ENCODE assay signal across 1 cellular context in genomic region chr11:119222891-119223290, GRCh38.
TF ChIP-seq lines count a peak whose summit lies in the region.

No MANE protein-coding gene starts in this region.

TF ChIP-seq in IMR-90, 13 proteins besides CTCF, POLR2A, EP300 and RAD21:
- TF ChIP-seq RFX5 (IDR thresholded peaks at IDR 0.05; ENCODE audit: low read depth, low read length): no peak
- no peak for TF ChIP-seq NFE2L2 (IDR thresholded peaks at IDR 0.05; ENCODE audit: low read depth, low read length)
- no peak for TF ChIP-seq USF2 (IDR thresholded peaks at IDR 0.05; ENCODE audit: low read depth, low read length)
- no peak for TF ChIP-seq ELK1 (IDR thresholded peaks at IDR 0.05; ENCODE audit: borderline replicate concordance, low read depth, low read length)
- TF ChIP-seq SMC3 (IDR thresholded peaks at IDR 0.05; ENCODE audit: low read depth, low read length): no peak
- TF ChIP-seq MAZ (IDR thresholded peaks at IDR 0.05; ENCODE audit: borderline replicate concordance, low read depth, low read length): no peak
- no peak for TF ChIP-seq BHLHE40 (IDR thresholded peaks at IDR 0.05; ENCODE audit: low read depth, low read length)
- no peak for TF ChIP-seq MXI1 (IDR thresholded peaks at IDR 0.05; ENCODE audit: borderline replicate concordance, low read depth, low read length)
- TF ChIP-seq CEBPB (IDR thresholded peaks at IDR 0.05; ENCODE audit: low read depth, low read length): no peak
- no peak for TF ChIP-seq CHD1 (IDR thresholded peaks at IDR 0.05; ENCODE audit: low read depth, low read length)
- TF ChIP-seq RCOR1 (IDR thresholded peaks at IDR 0.05; ENCODE audit: insufficient replicate concordance, low read length): no peak
- TF ChIP-seq FOS (IDR thresholded peaks at IDR 0.05; ENCODE audit: low read depth, low read length): no peak
- TF ChIP-seq MAFK (IDR thresholded peaks at IDR 0.05; ENCODE audit: low read depth, low read length): no peak
